ENCODE assay signal across 7 cellular contexts in the genomic region with DNA sequence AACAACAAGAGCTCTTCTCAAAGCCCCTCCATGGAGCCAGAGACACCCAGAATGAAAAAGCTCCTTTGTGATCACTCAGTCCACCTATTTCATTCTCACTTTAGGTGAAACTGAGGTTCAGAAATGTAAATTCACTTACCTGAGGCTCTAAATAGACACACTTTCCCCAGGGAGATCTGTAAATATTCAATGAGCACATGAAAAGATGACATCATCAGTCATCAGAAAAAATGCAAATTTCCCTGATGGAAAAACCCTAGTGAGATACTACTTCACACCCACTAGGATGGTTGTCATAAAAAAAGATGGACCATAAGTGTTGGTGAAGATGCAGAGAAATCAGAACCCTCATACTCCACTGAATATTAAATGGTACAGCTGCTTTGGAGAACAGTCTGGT.
"Had no signal": no experiment of that assay in that cellular context is flagged by ENCODE, and none has a peak within 500 bp of the region (broad histone marks: within the 10 kb centered on the region; RNA-seq: fewer than 3 reads in every experiment).

No MANE protein-coding gene starts in this region.

- FAIRE-seq: HTR-8/SVneo had no signal

- H2AFZ ChIP-seq: GM23248 had no signal

- ATAC-seq: HCT116 had no signal

- H3K27ac ChIP-seq: GM23248 had no signal

- H3K4me3 ChIP-seq: GM23248, HAP-1 had no signal

- H3K9ac ChIP-seq: GM23248 had no signal

- H3K36me3 ChIP-seq: HAP-1 had no signal

- DNase-seq: GM23248, GOT3, H7, KG1 had no signal

- H3K9me3 ChIP-seq: HAP-1 had no signal

- H3K4me1 ChIP-seq: HAP-1 had no signal
